ENCODE assay signal across 11 cellular contexts in the genomic region with DNA sequence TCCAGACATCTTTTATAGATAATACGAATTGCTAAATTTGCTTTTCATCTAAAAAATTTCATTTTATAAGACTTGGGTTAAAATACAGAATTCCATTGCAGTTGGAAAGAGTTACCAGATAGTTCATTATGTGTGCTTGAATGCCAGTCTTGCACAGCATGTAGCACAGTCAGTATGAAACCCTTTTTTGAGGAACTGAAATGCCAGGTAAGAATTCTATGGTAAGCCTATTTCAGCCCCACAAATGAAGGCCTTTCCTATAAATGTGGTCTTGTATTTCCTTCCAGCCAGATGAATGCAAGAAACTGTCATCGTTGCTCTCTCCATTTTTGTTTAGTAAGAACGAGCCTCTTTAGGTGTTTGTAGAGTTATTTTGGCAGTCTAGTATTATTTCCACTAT.
DNase-seq lines count a peak whose midpoint lies in the region; ATAC-seq and TF ChIP-seq lines count a peak whose summit lies in the region.
"Had no signal": no experiment of that assay in that cellular context is flagged by ENCODE, and none has a peak within 500 bp of the region (broad histone marks: within the 10 kb centered on the region; RNA-seq: fewer than 3 reads in every experiment).

No MANE protein-coding gene starts in this region.

- ATAC-seq in GM18870 (IDR thresholded peaks at IDR 0.05; ENCODE audit: unreplicated experiment), result peak; percentile 98
- ATAC-seq in GM21576 (IDR thresholded peaks at IDR 0.05; ENCODE audit: unreplicated experiment), result peak; percentile 99
- ATAC-seq in HG03108 (IDR thresholded peaks at IDR 0.05; ENCODE audit: unreplicated experiment), result peak; percentile 97
- ATAC-seq in activated B cell treated with CpG ODN at 0.5 μM for 24 hours (ENCODE audit: low read depth), result peak; percentile 62
- ATAC-seq: body of pancreas, T-helper 17 cell had no signal

- H3K36me3 Mint-ChIP-seq in activated B cell treated with CpG ODN at 0.5 μM for 24 hours (ENCODE audit: low read depth), result no peaks in the 10 kb centered on the region

- CTCF ChIA-PET in activated B cell treated with CpG ODN at 0.5 μM for 24 hours (lab: Charles Lee), result no interaction called here
- CTCF ChIA-PET in RWPE1 (lab: Yijun Ruan, JAX), result no interaction called here

- no peaks in the 10 kb centered on the region for H3K27me3 Mint-ChIP-seq in activated B cell treated with CpG ODN at 0.5 μM for 24 hours
- H3K27me3 Mint-ChIP-seq: T-helper 17 cell had no signal

- peaks cover 48% of the 10 kb centered on the region for H3K36me3 ChIP-seq in osteoblast (ENCODE audit: insufficient read depth, low read length)

- peaks cover 5% of the 10 kb centered on the region for H3K4me1 Mint-ChIP-seq in activated B cell treated with CpG ODN at 0.5 μM for 24 hours

- no peaks in the 10 kb centered on the region for H3K27me3 ChIP-seq in osteoblast (ENCODE audit: insufficient read depth, low read length)
- H3K27me3 ChIP-seq: body of pancreas had no signal

- POLR2A ChIA-PET in activated B cell treated with CpG ODN at 0.5 μM for 24 hours (lab: Charles Lee), result no interaction called here
- POLR2A ChIA-PET in RWPE1 (lab: Yijun Ruan, JAX; ENCODE audit: low non-redundant PET), result no interaction called here

- H3K27ac ChIP-seq in RWPE1, result no peak overlapping the region
- no peak overlapping the region for H3K27ac ChIP-seq in osteoblast (ENCODE audit: low read depth, low read length)
- H3K27ac ChIP-seq: body of pancreas had no signal

- no peak overlapping the region for H3K27ac Mint-ChIP-seq in activated B cell treated with CpG ODN at 0.5 μM for 24 hours
- H3K27ac Mint-ChIP-seq: T-helper 17 cell had no signal

- TF ChIP-seq CTCF in activated B cell treated with CpG ODN at 0.5 μM for 24 hours (IDR thresholded peaks at IDR 0.05) (no peak), RWPE1 (conservative IDR thresholded peaks at IDR 0.05; ENCODE audit: low read depth) (no peak), osteoblast (IDR thresholded peaks at IDR 0.05; ENCODE audit: extremely low read depth, low read depth, low read length) (no peak)

- no peak overlapping the region for H3K4me3 ChIP-seq in osteoblast (ENCODE audit: insufficient read depth, low read length)
- H3K4me3 ChIP-seq: body of pancreas had no signal

- H3K4me1 ChIP-seq in osteoblast (ENCODE audit: insufficient read depth, low read length), result peaks cover 5% of the 10 kb centered on the region

- DNase-seq in activated B cell treated with CpG ODN at 0.5 μM for 24 hours (no peak), RWPE1 (ENCODE audit: low spot score) (no peak), KG1 (lab: John Stamatoyannopoulos, UW) (no peak), hepatic stellate cell (ENCODE audit: low spot score) (no peak), osteoblast (ENCODE audit: insufficient read length, low spot score, missing footprints) (no peak)
- DNase-seq: body of pancreas, COR-L47, T-helper 17 cell had no signal

- no peak overlapping the region for H2AFZ ChIP-seq in osteoblast (ENCODE audit: low read length)

- no peaks in the 10 kb centered on the region for H3K9me3 Mint-ChIP-seq in activated B cell treated with CpG ODN at 0.5 μM for 24 hours

- H3K4me3 Mint-ChIP-seq in activated B cell treated with CpG ODN at 0.5 μM for 24 hours, result no peak overlapping the region
- H3K4me3 Mint-ChIP-seq: T-helper 17 cell had no signal

- intact Hi-C loops in activated B cell treated with CpG ODN at 0.5 μM for 24 hours (cut with micrococcal nuclease), result no loop called here

- H3K79me2 ChIP-seq in osteoblast (ENCODE audit: insufficient read depth, low read length), result peaks cover 75% of the 10 kb centered on the region

- no peak overlapping the region for H3K4me2 ChIP-seq in osteoblast (ENCODE audit: insufficient read depth, low read length)

- no peaks in the 10 kb centered on the region for H3K9me3 ChIP-seq in osteoblast (ENCODE audit: low read depth, low read length)
- H3K9me3 ChIP-seq: body of pancreas had no signal

- peaks cover 7% of the 10 kb centered on the region for H4K20me1 ChIP-seq in osteoblast (ENCODE audit: insufficient read depth, low read length)
